In the genomic region with DNA sequence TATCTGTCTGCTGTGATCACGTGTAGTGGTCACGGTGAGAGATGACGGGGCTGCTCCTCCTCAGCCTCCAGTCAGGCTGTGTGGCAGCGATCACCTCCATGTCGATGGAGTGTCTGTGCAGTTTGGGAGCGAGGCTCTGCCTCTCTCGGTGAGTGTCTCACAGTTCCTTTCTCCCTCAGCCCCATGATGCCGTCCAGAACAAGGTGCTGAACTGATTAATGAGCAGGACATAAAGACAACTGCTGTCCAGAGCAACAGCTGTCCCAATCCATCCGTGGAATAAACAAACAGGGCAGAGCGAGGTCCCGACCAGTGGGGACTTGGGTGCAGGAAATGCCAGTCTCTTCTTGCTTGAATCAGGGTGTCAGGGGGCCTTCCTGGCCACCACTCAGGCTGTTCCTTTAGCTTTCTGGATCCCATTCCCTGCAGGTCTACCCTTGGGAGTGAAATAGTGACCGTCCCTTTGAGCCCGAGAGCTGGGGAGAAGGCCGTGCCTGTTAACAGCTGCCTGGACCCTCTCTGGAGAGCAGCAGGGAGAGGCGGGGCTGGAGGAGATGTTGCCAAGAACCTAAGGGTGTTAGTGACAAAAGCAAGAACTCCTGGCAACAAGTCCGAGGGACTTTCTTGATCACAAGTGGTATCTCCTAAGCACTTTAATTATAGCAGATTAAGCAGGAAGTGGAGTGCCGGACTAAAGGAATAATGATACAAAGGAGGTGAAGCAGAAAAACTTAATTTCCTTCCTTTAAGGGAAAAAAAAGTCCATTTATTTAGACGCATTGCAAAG, we compare ENCODE assay signal across 1 cellular context.
TF ChIP-seq lines count a peak whose summit lies in the region.

No MANE protein-coding gene starts in this region.

TF ChIP-seq in WTC11, 78 proteins besides CTCF, POLR2A, EP300 and RAD21 (continued from another document):
- TF ChIP-seq CDX4 (CRISPR knock-in tag; IDR thresholded peaks at IDR 0.05; ENCODE audit: borderline replicate concordance) (no peak), ZNF263 (CRISPR knock-in tag; IDR thresholded peaks at IDR 0.05; ENCODE audit: low read depth) (no peak), NR3C1 (CRISPR knock-in tag; conservative IDR thresholded peaks at IDR 0.05; ENCODE audit: low read depth) (no peak)
